12 cellular contexts compared by ENCODE assay signal in the genomic region with DNA sequence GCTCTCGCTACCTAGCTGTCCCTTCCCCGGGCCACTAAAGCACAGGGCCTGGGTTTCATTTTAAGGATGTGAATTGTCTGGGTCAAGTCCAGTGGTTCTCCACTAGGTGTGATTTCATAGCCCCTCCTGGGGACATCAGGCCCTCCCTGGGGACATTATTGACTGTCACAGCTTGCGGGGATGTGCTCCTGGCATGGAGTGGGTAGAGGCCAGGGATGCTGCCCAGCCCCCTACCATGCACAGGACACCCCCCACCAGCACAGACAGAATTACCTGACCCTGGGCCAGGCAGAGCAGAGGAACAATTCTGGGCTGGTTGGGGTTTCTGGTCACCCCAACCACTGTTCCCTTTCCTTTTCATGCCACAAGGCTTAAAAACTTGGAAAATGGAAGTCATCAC. TPM values are rescaled to one million over a fixed set of nuclear protein-coding genes. Genes with fewer than 3 reads are reported as not detected.
DNase-seq lines count a peak whose midpoint lies in the region; ATAC-seq and TF ChIP-seq lines count a peak whose summit lies in the region.
"Had no signal": no experiment of that assay in that cellular context is flagged by ENCODE, and none has a peak within 500 bp of the region (broad histone marks: within the 10 kb centered on the region; RNA-seq: fewer than 3 reads in every experiment).

No MANE protein-coding gene starts in this region.

- H3K4me3 ChIP-seq in right lobe of liver (no peak overlapping the region), thymus (ENCODE audit: low read length) (no peak overlapping the region)

- H3K27me3 ChIP-seq in right lobe of liver (no peaks in the 10 kb centered on the region), thymus (ENCODE audit: control insufficient read depth, insufficient read depth) (no peaks in the 10 kb centered on the region)

- CTCF ChIA-PET in activated naive CD4-positive, alpha-beta T cell treated with anti-CD3 and anti-CD28 coated beads, Interleukin-2, amount 10 ng/mL, durations not matched to agents 7 days and 5 days (lab: Charles Lee), result interaction anchor here (6.4 kb wide), 1 partner anchor 16 kb away, joined by 36 read pairs; no protein-coding TSS in a partner anchor
- CTCF ChIA-PET in activated CD8-positive, alpha-beta T cell treated with anti-CD3 and anti-CD28 coated beads, Interleukin-2, amount 10 ng/mL, durations not matched to agents 7 days and 5 days (lab: Charles Lee), result interaction anchor here (1.3 to 11.6 kb wide), 4 partner anchors 18 to 95 kb away, joined by 3 to 163 read pairs (median 18); no protein-coding TSS in a partner anchor

- no peaks in the 10 kb centered on the region for H3K36me3 ChIP-seq in right lobe of liver
- H3K36me3 ChIP-seq in thymus (ENCODE audit: control insufficient read depth, insufficient read depth), result peaks cover under 1% of the 10 kb centered on the region

- 100% methylated on average over 1 of the region's 3 CpGs for WGBS in right lobe of liver (ENCODE audit: insufficient coverage, low coverage, low lambda C conversion rate, missing lambda C conversion rate)
- 85% methylated on average over 3 of the region's 3 CpGs for WGBS in thymus

- H3K4me1 ChIP-seq in right lobe of liver (no peaks in the 10 kb centered on the region), thymus (ENCODE audit: control insufficient read depth, insufficient read depth, low read length) (peaks cover 31% of the 10 kb centered on the region)

- H3K9me3 Mint-ChIP-seq in activated naive CD4-positive, alpha-beta T cell treated with anti-CD3 and anti-CD28 coated beads, Interleukin-2, amount 10 ng/mL, durations not matched to agents 7 days and 5 days, result no peaks in the 10 kb centered on the region
- no peaks in the 10 kb centered on the region for H3K9me3 Mint-ChIP-seq in activated CD8-positive, alpha-beta T cell treated with anti-CD3 and anti-CD28 coated beads, Interleukin-2, amount 10 ng/mL, durations not matched to agents 7 days and 5 days (ENCODE audit: insufficient read depth)

- no peak for ATAC-seq in activated CD8-positive, alpha-beta T cell treated with anti-CD3 and anti-CD28 coated beads, Interleukin-2, amount 10 ng/mL, durations not matched to agents 7 days and 5 days
- no peak for ATAC-seq in right lobe of liver
- ATAC-seq in GM18909 (IDR thresholded peaks at IDR 0.05; ENCODE audit: poor library complexity, unreplicated experiment), result no peak
- ATAC-seq: activated CD4-positive, CD25-positive, alpha-beta regulatory T cell treated with anti-CD3 and anti-CD28 coated beads, Interleukin-2, amount 50 U/mL, for 24 hours; left colon; Panc1 had no signal

- intact Hi-C loops in right lobe of liver (cut with DNase I) (no loop called here), posterior vena cava (cut with DNase I) (no loop called here)

- no peak for TF ChIP-seq CTCF in right lobe of liver (IDR thresholded peaks at IDR 0.05)

- POLR2A ChIA-PET in activated CD8-positive, alpha-beta T cell treated with anti-CD3 and anti-CD28 coated beads, Interleukin-2, amount 10 ng/mL, durations not matched to agents 7 days and 5 days (lab: Charles Lee), result interaction anchor here (0.8 to 11.6 kb wide), 4 partner anchors 16 to 96 kb away, joined by 3 to 330 read pairs (median 4); no protein-coding TSS in a partner anchor

- H3K9me3 ChIP-seq in right lobe of liver (no peaks in the 10 kb centered on the region), thymus (ENCODE audit: control insufficient read depth) (no peaks in the 10 kb centered on the region)

- peak overlapping the region; percentile 97 for H3K4me3 Mint-ChIP-seq in activated naive CD4-positive, alpha-beta T cell treated with anti-CD3 and anti-CD28 coated beads, Interleukin-2, amount 10 ng/mL, durations not matched to agents 7 days and 5 days
- H3K4me3 Mint-ChIP-seq in activated CD8-positive, alpha-beta T cell treated with anti-CD3 and anti-CD28 coated beads, Interleukin-2, amount 10 ng/mL, durations not matched to agents 7 days and 5 days, result peak overlapping the region; percentile 99

- H3K4me1 Mint-ChIP-seq in activated naive CD4-positive, alpha-beta T cell treated with anti-CD3 and anti-CD28 coated beads, Interleukin-2, amount 10 ng/mL, durations not matched to agents 7 days and 5 days, result peaks cover 46% of the 10 kb centered on the region
- H3K4me1 Mint-ChIP-seq in activated CD8-positive, alpha-beta T cell treated with anti-CD3 and anti-CD28 coated beads, Interleukin-2, amount 10 ng/mL, durations not matched to agents 7 days and 5 days (ENCODE audit: low read depth), result peaks cover 41% of the 10 kb centered on the region

- TF ChIP-seq POLR2A in right lobe of liver (IDR thresholded peaks at IDR 0.05), result no peak

- peak overlapping the region in 2 of 3 donors; percentile 74 to 87 for H3K27ac ChIP-seq in right lobe of liver
- H3K27ac ChIP-seq in thymus (ENCODE audit: low read depth), result peak overlapping the region; percentile 83

- peaks cover 4% of the 10 kb centered on the region for H3K27me3 Mint-ChIP-seq in activated naive CD4-positive, alpha-beta T cell treated with anti-CD3 and anti-CD28 coated beads, Interleukin-2, amount 10 ng/mL, durations not matched to agents 7 days and 5 days
- H3K27me3 Mint-ChIP-seq in activated CD8-positive, alpha-beta T cell treated with anti-CD3 and anti-CD28 coated beads, Interleukin-2, amount 10 ng/mL, durations not matched to agents 7 days and 5 days (ENCODE audit: low read depth), result no peaks in the 10 kb centered on the region

- H3K36me3 Mint-ChIP-seq in activated naive CD4-positive, alpha-beta T cell treated with anti-CD3 and anti-CD28 coated beads, Interleukin-2, amount 10 ng/mL, durations not matched to agents 7 days and 5 days, result peaks cover 68% of the 10 kb centered on the region
- peaks cover 77% of the 10 kb centered on the region for H3K36me3 Mint-ChIP-seq in activated CD8-positive, alpha-beta T cell treated with anti-CD3 and anti-CD28 coated beads, Interleukin-2, amount 10 ng/mL, durations not matched to agents 7 days and 5 days (ENCODE audit: low read depth)

- DNase-seq in activated naive CD4-positive, alpha-beta T cell treated with anti-CD3 and anti-CD28 coated beads, Interleukin-2, amount 10 ng/mL, durations not matched to agents 7 days and 5 days, result no peak
- DNase-seq in activated naive CD4-positive, alpha-beta T cell treated with anti-CD3 and anti-CD28 coated beads, Interleukin-2, amount 50 U/mL, for 16 hours, result no peak
- no peak for DNase-seq in activated CD8-positive, alpha-beta T cell treated with anti-CD3 and anti-CD28 coated beads, Interleukin-2, amount 10 ng/mL, durations not matched to agents 7 days and 5 days
- DNase-seq in right lobe of liver (no peak), amniotic stem cell (lab: John Stamatoyannopoulos, UW) (no peak), posterior vena cava (ENCODE audit: low spot score) (no peak)
- DNase-seq: left colon, NCI-H1436 had no signal

- peak overlapping the region; percentile 99 for H3K27ac Mint-ChIP-seq in activated naive CD4-positive, alpha-beta T cell treated with anti-CD3 and anti-CD28 coated beads, Interleukin-2, amount 10 ng/mL, durations not matched to agents 7 days and 5 days
- peak overlapping the region; percentile 99 for H3K27ac Mint-ChIP-seq in activated CD8-positive, alpha-beta T cell treated with anti-CD3 and anti-CD28 coated beads, Interleukin-2, amount 10 ng/mL, durations not matched to agents 7 days and 5 days

RNA-seq across cellular contexts. Expression of a gene that starts 4.1 kb away (rescaled TPM):
- total RNA-seq in activated CD8-positive, alpha-beta T cell treated with anti-CD3 and anti-CD28 coated beads, Interleukin-2, amount 10 ng/mL, durations not matched to agents 7 days and 5 days, result 100 to 1,000 TPM in 1 of 2 experiments, 10 to 100 TPM in 1; 99.2 to 101 TPM
- total RNA-seq in right lobe of liver, result 1 to 10 TPM in 4 of 6 experiments, under 1 TPM in 2; 0.92 to 2.4 (median 1.6) TPM
- 28.2 TPM for polyA plus RNA-seq in thymus
- total RNA-seq in posterior vena cava, result 1 to 10 TPM; 3.0 to 4.1 TPM

RNA-seq across cellular contexts. Expression of a gene that starts 17.3 kb away (rescaled TPM):
- under 1 TPM in 1 of 2 experiments, not detected in 1; 0.21 TPM for total RNA-seq in activated CD8-positive, alpha-beta T cell treated with anti-CD3 and anti-CD28 coated beads, Interleukin-2, amount 10 ng/mL, durations not matched to agents 7 days and 5 days
- total RNA-seq in right lobe of liver (under 1 TPM in 5 of 6 experiments, not detected in 1; 0.11 to 0.43 (median 0.22) TPM), posterior vena cava (1 to 10 TPM; 8.9 to 9.8 TPM)
- polyA plus RNA-seq in thymus, result 0.96 TPM

Comparison
In these comparisons a context has a peak if more than half of its experiments do, and no peak if none do; other contexts are left out.
1. RNA of a gene that starts 4.1 kb away (total RNA-seq): 99.2 to 101 TPM in activated CD8-positive, alpha-beta T cell treated with anti-CD3 and anti-CD28 coated beads, Interleukin-2, amount 10 ng/mL, durations not matched to agents 7 days and 5 days; 3.0 to 4.1 TPM in posterior vena cava and 0.92 to 2.4 TPM in right lobe of liver; every median in the first group is over 10 times any median in the second.
2. RNA of a gene that starts 17.3 kb away (total RNA-seq): 8.9 to 9.8 TPM in posterior vena cava; 0.11 to 0.43 TPM in right lobe of liver and 0.21 TPM in activated CD8-positive, alpha-beta T cell treated with anti-CD3 and anti-CD28 coated beads, Interleukin-2, amount 10 ng/mL, durations not matched to agents 7 days and 5 days; every median in the first group is over 4 times any median in the second.